Comparison of ENCODE assay signal across 2 cellular contexts in genomic region chr10:71433116-71433982, GRCh38.
TF ChIP-seq lines count a peak whose summit lies in the region.

No MANE protein-coding gene starts in this region.

TF ChIP-seq in SK-N-SH, 30 proteins besides CTCF, POLR2A, EP300 and RAD21:
- no peak for TF ChIP-seq NRF1 (IDR thresholded peaks at IDR 0.05; ENCODE audit: low read depth, low read length)
- TF ChIP-seq GATA2 (CRISPR knock-in tag; IDR thresholded peaks at IDR 0.05) = no peak
- no peak for TF ChIP-seq YY1 (IDR thresholded peaks at IDR 0.05; ENCODE audit: low read depth)
- TF ChIP-seq ELF1 (IDR thresholded peaks at IDR 0.05) = no peak
- no peak for TF ChIP-seq POLR2AphosphoS5 (IDR thresholded peaks at IDR 0.05; ENCODE audit: low read depth, low read length)
- TF ChIP-seq FOSL2 (IDR thresholded peaks at IDR 0.05; ENCODE audit: borderline replicate concordance, low read depth) = no peak
- TF ChIP-seq NFIC (IDR thresholded peaks at IDR 0.05; ENCODE audit: borderline replicate concordance) = no peak
- TF ChIP-seq IRF3 (IDR thresholded peaks at IDR 0.05; ENCODE audit: low read depth, low read length) = no peak
- TF ChIP-seq TCF12 (IDR thresholded peaks at IDR 0.05) = no peak
- TF ChIP-seq PBX3 (IDR thresholded peaks at IDR 0.05) = no peak
- no peak for TF ChIP-seq JUND (IDR thresholded peaks at IDR 0.05)
- no peak for TF ChIP-seq ZBTB33 (IDR thresholded peaks at IDR 0.05; ENCODE audit: borderline replicate concordance, low read depth)
- no peak for TF ChIP-seq MXI1 (IDR thresholded peaks at IDR 0.05; ENCODE audit: low read depth, low read length)
- TF ChIP-seq FOXJ3 (CRISPR knock-in tag; IDR thresholded peaks at IDR 0.05) = no peak
- no peak for TF ChIP-seq REST (IDR thresholded peaks at IDR 0.05; ENCODE audit: low read depth, low read length)
- TF ChIP-seq SMC3 (IDR thresholded peaks at IDR 0.05; ENCODE audit: low read depth, low read length) = no peak
- TF ChIP-seq EZH2phosphoT487 (IDR thresholded peaks at IDR 0.05; ENCODE audit: borderline replicate concordance, low read depth) = no peak
- TF ChIP-seq MEF2A (IDR thresholded peaks at IDR 0.05; ENCODE audit: borderline replicate concordance, low read depth) = no peak
- TF ChIP-seq SIN3A (IDR thresholded peaks at IDR 0.05; ENCODE audit: borderline replicate concordance, low read depth, low read length) = no peak

TF ChIP-seq in SK-N-SH treated with all-trans-retinoic acid at 6 μM for 48 hours, 23 proteins besides CTCF, POLR2A, EP300 and RAD21:
- no peak for TF ChIP-seq GLIS3 (CRISPR knock-in tag; IDR thresholded peaks at IDR 0.05)
- no peak for TF ChIP-seq TCF4 (CRISPR knock-in tag; IDR thresholded peaks at IDR 0.05; ENCODE audit: borderline replicate concordance)
- TF ChIP-seq BACH2 (CRISPR knock-in tag; IDR thresholded peaks at IDR 0.05; ENCODE audit: borderline replicate concordance) = no peak
- no peak for TF ChIP-seq CSDC2 (CRISPR knock-in tag; IDR thresholded peaks at IDR 0.05)
- TF ChIP-seq OSR1 (CRISPR knock-in tag; IDR thresholded peaks at IDR 0.05) = no peak
- TF ChIP-seq ZFP30 (CRISPR knock-in tag; IDR thresholded peaks at IDR 0.05) = no peak
- TF ChIP-seq ZC3H10 (CRISPR knock-in tag; IDR thresholded peaks at IDR 0.05) = no peak
- no peak for TF ChIP-seq ZFP3 (CRISPR knock-in tag; IDR thresholded peaks at IDR 0.05)
- no peak for TF ChIP-seq SNAI2 (CRISPR knock-in tag; IDR thresholded peaks at IDR 0.05)
- no peak for TF ChIP-seq TSHZ2 (CRISPR knock-in tag; IDR thresholded peaks at IDR 0.05)
- TF ChIP-seq ZNF70 (CRISPR knock-in tag; IDR thresholded peaks at IDR 0.05) = no peak
- TF ChIP-seq TOX (CRISPR knock-in tag; IDR thresholded peaks at IDR 0.05; ENCODE audit: borderline replicate concordance) = no peak
- TF ChIP-seq ESRRG (CRISPR knock-in tag; IDR thresholded peaks at IDR 0.05) = no peak
- no peak for TF ChIP-seq PPARA (CRISPR knock-in tag; IDR thresholded peaks at IDR 0.05; ENCODE audit: borderline replicate concordance)
- no peak for TF ChIP-seq CSRNP3 (CRISPR knock-in tag; IDR thresholded peaks at IDR 0.05)
- no peak for TF ChIP-seq CREB5 (CRISPR knock-in tag; IDR thresholded peaks at IDR 0.05; ENCODE audit: low read depth)
- no peak for TF ChIP-seq ISL1 (CRISPR knock-in tag; IDR thresholded peaks at IDR 0.05)
